In genomic region chr1:168520832-168521231, GRCh38 we compare ENCODE assay signal across 21 cellular contexts. TPM values are rescaled to one million over a fixed set of nuclear protein-coding genes. Genes with fewer than 3 reads are reported as not detected.
DNase-seq lines count a peak whose midpoint lies in the region; ATAC-seq, FAIRE-seq and TF ChIP-seq lines count a peak whose summit lies in the region.
"Had no signal": no experiment of that assay in that cellular context is flagged by ENCODE, and none has a peak within 500 bp of the region (broad histone marks: within the 10 kb centered on the region; RNA-seq: fewer than 3 reads in every experiment).

No MANE protein-coding gene starts in this region.

- H3K9me3 Mint-ChIP-seq in activated T-cell treated with anti-CD3 and anti-CD28 coated beads, Interleukin-2, amount 50 U/mL, for 24 hours = peaks cover 7% of the 10 kb centered on the region
- peaks cover 4 to 15% (median 7%) of the 10 kb centered on the region in 3 donors for H3K9me3 Mint-ChIP-seq in T-cell
- H3K9me3 Mint-ChIP-seq in naive thymus-derived CD8-positive, alpha-beta T cell = peaks cover 0 to 21% (median 9%) of the 10 kb centered on the region in 9 donors

- no peak for TF ChIP-seq CTCF in GM10266 (IDR thresholded peaks at IDR 0.05; ENCODE audit: control insufficient read depth, insufficient read depth, low read depth, missing control alignments)

- peak overlapping the region; percentile 84 for H3K27ac Mint-ChIP-seq in activated T-cell treated with anti-CD3 and anti-CD28 coated beads, Interleukin-2, amount 50 U/mL, for 24 hours
- peak overlapping the region; percentile 90 to 95 for H3K27ac Mint-ChIP-seq in T-cell
- peak overlapping the region; percentile 80 to 96 (median 94) for H3K27ac Mint-ChIP-seq in naive thymus-derived CD8-positive, alpha-beta T cell

- no peaks in the 10 kb centered on the region for H3K27me3 Mint-ChIP-seq in activated T-cell treated with anti-CD3 and anti-CD28 coated beads, Interleukin-2, amount 50 U/mL, for 24 hours
- no peaks in the 10 kb centered on the region for H3K27me3 Mint-ChIP-seq in T-cell
- no peaks in the 10 kb centered on the region for H3K27me3 Mint-ChIP-seq in naive thymus-derived CD8-positive, alpha-beta T cell

- no peaks in the 10 kb centered on the region for H3K36me3 Mint-ChIP-seq in activated T-cell treated with anti-CD3 and anti-CD28 coated beads, Interleukin-2, amount 50 U/mL, for 24 hours (ENCODE audit: low read depth)
- H3K36me3 Mint-ChIP-seq in T-cell = peaks cover 10% of the 10 kb centered on the region
- peaks cover 0 to 11% (median 9%) of the 10 kb centered on the region in 3 donors for H3K36me3 Mint-ChIP-seq in naive thymus-derived CD8-positive, alpha-beta T cell

- ATAC-seq in T-cell (replicated peaks in 1 of 4) (peak in 1 of 4 experiments; percentile 12), HG02623 (IDR thresholded peaks at IDR 0.05; ENCODE audit: unreplicated experiment) (no peak)
- ATAC-seq in naive thymus-derived CD8-positive, alpha-beta T cell = no peak
- ATAC-seq: HepG2, left ventricle myocardium superior, pancreas had no signal

- CTCF ChIA-PET in T-cell (lab: Charles Lee) = no interaction called here

- FAIRE-seq in GM18507 (lab: Jason Lieb, UNC) = peak; percentile 52
- FAIRE-seq: astrocyte, HepG2, pancreas had no signal

- H3K4me1 Mint-ChIP-seq in activated T-cell treated with anti-CD3 and anti-CD28 coated beads, Interleukin-2, amount 50 U/mL, for 24 hours (ENCODE audit: low read depth) = peaks cover 50% of the 10 kb centered on the region
- H3K4me1 Mint-ChIP-seq in T-cell = peaks cover 49 to 64% (median 56%) of the 10 kb centered on the region in 3 donors
- H3K4me1 Mint-ChIP-seq in naive thymus-derived CD8-positive, alpha-beta T cell = peaks cover 34 to 64% (median 59%) of the 10 kb centered on the region in 4 donors

- POLR2A ChIA-PET in T-cell (lab: Charles Lee) = no interaction called here
- POLR2A ChIA-PET in naive thymus-derived CD8-positive, alpha-beta T cell (lab: Charles Lee) = interaction anchor here (1.0 to 1.8 kb wide), 7 partner anchors 8 to 77 kb away, joined by 3 to 8 read pairs (median 4); no protein-coding TSS in a partner anchor

- no peak overlapping the region for H3K4me3 Mint-ChIP-seq in activated T-cell treated with anti-CD3 and anti-CD28 coated beads, Interleukin-2, amount 50 U/mL, for 24 hours
- H3K4me3 Mint-ChIP-seq in T-cell = peak overlapping the region in 2 of 3 donors; percentile 39 to 78
- peak overlapping the region; percentile 0 to 85 (median 69) for H3K4me3 Mint-ChIP-seq in naive thymus-derived CD8-positive, alpha-beta T cell

- no peak for DNase-seq in activated T-cell treated with anti-CD3 and anti-CD28 coated beads, Interleukin-2, amount 50 U/mL, for 24 hours
- DNase-seq in activated T-cell treated with anti-CD3 and anti-CD28 coated beads, Interleukin-2, amount 50 U/mL, for 48 hours = no peak
- DNase-seq in GM18507 (ENCODE audit: extremely low spot score, insufficient read length, low read depth) (no peak), T-cell (no peak), GM10266 (ENCODE audit: extremely low spot score) (no peak), hepatic stellate cell (ENCODE audit: low spot score) (no peak)
- DNase-seq in naive thymus-derived CD8-positive, alpha-beta T cell = no peak
- DNase-seq: activated CD4-positive, CD25-positive, alpha-beta regulatory T cell; left ventricle myocardium superior; NCI-H1092; NCI-H748 treated with DMSO at 0.1 percent for 48 hours; pancreas; sigmoid colon; SW 1271; testis had no signal

RNA-seq across cellular contexts. Expression of gene XCL2, which starts 23.0 kb away (rescaled TPM):
- 10 to 100 TPM in 1 of 5 donors, 1 to 10 TPM in 4; 1.7 to 10.8 (median 4.7) TPM for total RNA-seq in T-cell
- total RNA-seq in naive thymus-derived CD8-positive, alpha-beta T cell = not detected
- 100 to 1,000 TPM in 1 of 3 donors, 1 to 10 TPM in 1, under 1 TPM in 1; 0.39 to 136 (median 1.9) TPM for polyA plus RNA-seq in naive thymus-derived CD8-positive, alpha-beta T cell
- total RNA-seq: astrocyte, esophagus muscularis mucosa, glomerular endothelial cell, HepG2, left ventricle myocardium superior, RPMI7951, testis had no signal

RNA-seq across cellular contexts. Expression of gene XCL1, which starts 55.6 kb away (rescaled TPM):
- 1 to 10 TPM in 3 of 5 donors, under 1 TPM in 2; 0.45 to 5.0 (median 3.5) TPM for total RNA-seq in T-cell
- total RNA-seq in naive thymus-derived CD8-positive, alpha-beta T cell = under 1 TPM in 1 of 2 experiments, not detected in 1; 0.36 TPM
- polyA plus RNA-seq in naive thymus-derived CD8-positive, alpha-beta T cell = 1 to 10 TPM in 1 of 3 donors, under 1 TPM in 1, not detected in 1; 0.65 to 1.5 TPM
- total RNA-seq: astrocyte, glomerular endothelial cell, RPMI7951, testis had no signal
